Comparison of ENCODE assay signal across 9 cellular contexts in genomic region chr19:54518844-54519243, GRCh38. TPM values are rescaled to one million over a fixed set of nuclear protein-coding genes. Genes with fewer than 3 reads are reported as not detected.
DNase-seq lines count a peak whose midpoint lies in the region; ATAC-seq and TF ChIP-seq lines count a peak whose summit lies in the region.
"Had no signal": no experiment of that assay in that cellular context is flagged by ENCODE, and none has a peak within 500 bp of the region (broad histone marks: within the 10 kb centered on the region; RNA-seq: fewer than 3 reads in every experiment).

No MANE protein-coding gene starts in this region.

- no peak overlapping the region for H3K4me3 ChIP-seq in GM06990 (replicated peaks; ENCODE audit: low read depth, low read length)
- H3K4me3 ChIP-seq in cardiac fibroblast (replicated peaks in 1 of 2; ENCODE audit: low read depth in 2 of 2, low read length in 2 of 2): no peak overlapping the region
- no peak overlapping the region for H3K4me3 ChIP-seq in gastroesophageal sphincter
- H3K4me3 ChIP-seq: heart left ventricle had no signal

- no peak for TF ChIP-seq POLR2A in gastroesophageal sphincter (IDR thresholded peaks at IDR 0.05)

- H3K36me3 ChIP-seq in GM06990 (ENCODE audit: control insufficient read depth, insufficient read depth, low read length) (no peaks in the 10 kb centered on the region), gastroesophageal sphincter (no peaks in the 10 kb centered on the region)
- H3K36me3 ChIP-seq: heart left ventricle had no signal

- TF ChIP-seq CTCF in GM06990 (IDR thresholded peaks at IDR 0.05; ENCODE audit: insufficient read depth, low read length, poor library complexity, severe bottlenecking): no peak
- TF ChIP-seq CTCF in cardiac fibroblast (IDR thresholded peaks at IDR 0.05; ENCODE audit: low read depth, low read length): no peak
- TF ChIP-seq CTCF in gastroesophageal sphincter (IDR thresholded peaks at IDR 0.05): no peak

- no peaks in the 10 kb centered on the region for H3K4me1 ChIP-seq in gastroesophageal sphincter

- no peaks in the 10 kb centered on the region for H3K27me3 ChIP-seq in GM06990 (replicated peaks; ENCODE audit: control insufficient read depth, insufficient read depth, low read length)
- H3K27me3 ChIP-seq in gastroesophageal sphincter: peaks cover 43% of the 10 kb centered on the region

- TF ChIP-seq EP300 in gastroesophageal sphincter (IDR thresholded peaks at IDR 0.05): no peak

- H3K27ac ChIP-seq in gastroesophageal sphincter: no peak overlapping the region
- H3K27ac ChIP-seq: heart left ventricle had no signal

- 69% methylated on average over 5 of the region's 5 CpGs; no CpG with 5 or more reads in 1 of the 2 donors for WGBS in gastroesophageal sphincter (ENCODE audit: low coverage in 1 of 2), 2 donors

- DNase-seq in GM06990 (ENCODE audit: extremely low read depth, insufficient read length): peak; percentile 51
- DNase-seq in NCI-H526 (lab: John Stamatoyannopoulos, UW): peak; percentile 52 to 73
- peak; percentile 0 to 4 for DNase-seq in cardiac fibroblast (ENCODE audit: low read depth in 2 of 2)
- DNase-seq in inferior parietal cortex (ENCODE audit: extremely low spot score): no peak

- ATAC-seq in GM19351 (IDR thresholded peaks at IDR 0.05; ENCODE audit: unreplicated experiment): peak; percentile 63
- no peak for ATAC-seq in gastroesophageal sphincter
- ATAC-seq in GM19023 (IDR thresholded peaks at IDR 0.05; ENCODE audit: unreplicated experiment): no peak
- ATAC-seq in HG02763 (IDR thresholded peaks at IDR 0.05; ENCODE audit: unreplicated experiment): no peak

- H3K9me3 ChIP-seq in gastroesophageal sphincter: peaks cover 0 to 4% (median 0%) of the 10 kb centered on the region in 3 donors
- H3K9me3 ChIP-seq: heart left ventricle had no signal

RNA-seq across cellular contexts. Expression of gene LAIR2, which starts 16.2 kb away (rescaled TPM):
- total RNA-seq in gastroesophageal sphincter: not detected

RNA-seq across cellular contexts. Expression of gene CDC42EP5, which starts 45.7 kb away (rescaled TPM):
- 10 to 100 TPM in 3 of 4 donors, 1 to 10 TPM in 1; 4.2 to 24.1 (median 12.8) TPM for total RNA-seq in gastroesophageal sphincter

RNA-seq across cellular contexts. Expression of gene LILRA2, which starts 54.7 kb away (rescaled TPM):
- 1 to 10 TPM in 2 of 4 donors, under 1 TPM in 2; 0.47 to 2.4 (median 1.5) TPM for total RNA-seq in gastroesophageal sphincter

RNA-seq across cellular contexts. Expression of gene LENG9, which starts 55.3 kb away (rescaled TPM):
- 1 to 10 TPM; 2.6 to 9.1 (median 4.5) TPM for total RNA-seq in gastroesophageal sphincter
